ENCODE assay signal across 28 cellular contexts in the genomic region with DNA sequence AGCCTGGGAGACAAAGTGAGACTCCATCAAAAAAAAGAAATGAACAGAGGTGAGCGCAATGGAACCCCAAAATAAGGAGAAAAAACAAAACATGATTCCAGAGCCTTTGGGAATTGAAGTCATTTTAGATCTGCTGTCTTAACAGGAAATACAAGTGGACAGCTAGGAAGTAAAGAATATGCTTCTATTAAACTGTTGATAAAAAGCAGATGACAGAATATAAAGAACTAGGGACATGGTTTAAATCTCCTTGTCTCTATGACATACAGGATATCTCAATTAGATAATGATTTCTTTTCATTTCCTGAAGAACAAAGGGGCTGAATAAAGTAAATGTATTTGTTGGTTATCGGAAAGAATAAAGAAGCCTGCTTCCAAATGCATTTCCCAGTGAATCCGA.
"Had no signal": no experiment of that assay in that cellular context is flagged by ENCODE, and none has a peak within 500 bp of the region (broad histone marks: within the 10 kb centered on the region; RNA-seq: fewer than 3 reads in every experiment).

No MANE protein-coding gene starts in this region.

- H3K4me1 ChIP-seq: gastrocnemius medialis had no signal

- DNase-seq: cortex of kidney; effector CD8-positive, alpha-beta T cell; effector memory CD8-positive, alpha-beta T cell; endodermal cell; erythroblast; esophagus squamous epithelium; foreskin fibroblast; foreskin melanocyte; gastrocnemius medialis; glutamatergic neuron; head of caudate nucleus; heart right ventricle; hippocampal formation; left cardiac atrium; left lung; left ventricle myocardium superior; lower lobe of right lung; mesenchymal stem cell; mucosa of descending colon; naive B cell had no signal

- H3K4me3 ChIP-seq: esophagus squamous epithelium, gastrocnemius medialis, heart right ventricle, left lung, lower lobe of right lung, mucosa of descending colon had no signal

- H3K27me3 Mint-ChIP-seq: dendritic cell treated with granulocyte-macrophage colony-stimulating factor and Interleukin-4, amounts not matched to agents 40 ng/mL and 50 ng/mL, for 4 days had no signal

- H3K36me3 Mint-ChIP-seq: mesothelial cell of epicardium, naive B cell had no signal

- H3K27ac ChIP-seq: epithelial cell of prostate, esophagus squamous epithelium, gastrocnemius medialis, heart right ventricle, left lung, lower lobe of right lung had no signal

- ATAC-seq: effector memory CD8-positive, alpha-beta T cell; esophagus mucosa; gastrocnemius medialis; heart right ventricle; left cardiac atrium; left lung; left ventricle myocardium superior; lower lobe of right lung; mucosa of descending colon had no signal

- H3K27ac Mint-ChIP-seq: dendritic cell treated with granulocyte-macrophage colony-stimulating factor and Interleukin-4, amounts not matched to agents 40 ng/mL and 50 ng/mL, for 4 days; effector memory CD8-positive, alpha-beta T cell; endodermal cell; mesothelial cell of epicardium had no signal

- H3K9me3 Mint-ChIP-seq: dendritic cell treated with granulocyte-macrophage colony-stimulating factor and Interleukin-4, amounts not matched to agents 40 ng/mL and 50 ng/mL, for 4 days; effector memory CD8-positive, alpha-beta T cell; endodermal cell; mesothelial cell of epicardium; naive B cell had no signal

- FAIRE-seq: colon, endometrium, islet of Langerhans, keratinocyte had no signal

- H3K36me3 ChIP-seq: esophagus squamous epithelium, gastrocnemius medialis, heart right ventricle, left lung, lower lobe of right lung had no signal

- H3K4me3 Mint-ChIP-seq: dendritic cell treated with granulocyte-macrophage colony-stimulating factor and Interleukin-4, amounts not matched to agents 40 ng/mL and 50 ng/mL, for 4 days; effector memory CD8-positive, alpha-beta T cell; endodermal cell; mesothelial cell of epicardium; naive B cell had no signal

- H3K9me3 ChIP-seq: esophagus squamous epithelium, gastrocnemius medialis, heart right ventricle, left lung, lower lobe of right lung, mucosa of descending colon had no signal

- H3K27me3 ChIP-seq: esophagus squamous epithelium, gastrocnemius medialis, heart right ventricle, left lung had no signal
